18 cellular contexts compared by ENCODE assay signal in genomic region chr10:69230128-69230527, GRCh38. TPM values are rescaled to one million over a fixed set of nuclear protein-coding genes. Genes with fewer than 3 reads are reported as not detected.
DNase-seq lines count a peak whose midpoint lies in the region; ATAC-seq and TF ChIP-seq lines count a peak whose summit lies in the region.
"Had no signal": no experiment of that assay in that cellular context is flagged by ENCODE, and none has a peak within 500 bp of the region (broad histone marks: within the 10 kb centered on the region; RNA-seq: fewer than 3 reads in every experiment).

No MANE protein-coding gene starts in this region.

- no peak for ATAC-seq in left colon

- POLR2A ChIA-PET in CD8-positive, alpha-beta memory T cell (lab: Charles Lee) = no interaction called here

- H3K36me3 ChIP-seq in BLaER1 = no peaks in the 10 kb centered on the region
- no peaks in the 10 kb centered on the region for H3K36me3 ChIP-seq in CD8-positive, alpha-beta memory T cell (ENCODE audit: insufficient read depth, low read length)
- no peaks in the 10 kb centered on the region for H3K36me3 ChIP-seq in neural progenitor cell
- H3K36me3 ChIP-seq: heart right ventricle, neutrophil, suprapubic skin had no signal

- DNase-seq in CD8-positive, alpha-beta memory T cell = no peak
- DNase-seq in activated T-helper 2 cell treated with anti-CD3 and anti-CD28 coated beads, Interferon-gamma antibody, Interleukin-2, Interleukin-4, amounts not matched to agents 10 μg/mL and 5 μg/mL and 100 μg/mL, durations not matched to agents 14 hours and 24 hours and 36 hours (ENCODE audit: low spot score) = no peak
- DNase-seq in neural progenitor cell (ENCODE audit: low spot score) (no peak), left colon (no peak), NCI-H2227 treated with DMSO at 0.1 percent for 48 hours (lab: John Stamatoyannopoulos, UW) (no peak), NCI-H2171 treated with DMSO at 0.1 percent for 48 hours (lab: John Stamatoyannopoulos, UW) (no peak)
- DNase-seq: AML-193, DMS153, heart right ventricle, mesenchymal stem cell, NCI-H2029, NCI-H510A, SHP77 had no signal

- H4K20me1 ChIP-seq in BLaER1 (no peaks in the 10 kb centered on the region), neural progenitor cell (ENCODE audit: low read depth) (no peaks in the 10 kb centered on the region)

- no peak overlapping the region for H2AFZ ChIP-seq in neural progenitor cell (replicated peaks)

- H3K27me3 ChIP-seq in BLaER1 = no peaks in the 10 kb centered on the region
- no peaks in the 10 kb centered on the region for H3K27me3 ChIP-seq in CD8-positive, alpha-beta memory T cell (ENCODE audit: insufficient read depth, low read length, poor library complexity, severe bottlenecking)
- no peaks in the 10 kb centered on the region for H3K27me3 ChIP-seq in neural progenitor cell
- H3K27me3 ChIP-seq: heart right ventricle, neutrophil, suprapubic skin had no signal

- no peaks in the 10 kb centered on the region for H3K9me3 Mint-ChIP-seq in CD8-positive, alpha-beta memory T cell
- H3K9me3 Mint-ChIP-seq in activated T-helper 2 cell treated with anti-CD3 and anti-CD28 coated beads, Interferon-gamma antibody, Interleukin-2, Interleukin-4, amounts not matched to agents 10 μg/mL and 5 μg/mL and 100 μg/mL, durations not matched to agents 14 hours and 24 hours and 36 hours = no peaks in the 10 kb centered on the region
- no peaks in the 10 kb centered on the region for H3K9me3 Mint-ChIP-seq in neural progenitor cell
- H3K9me3 Mint-ChIP-seq: IgD-negative memory B cell had no signal

- H3K4me3 Mint-ChIP-seq in CD8-positive, alpha-beta memory T cell = peak overlapping the region; percentile 82 to 95 (median 88)
- no peak overlapping the region for H3K4me3 Mint-ChIP-seq in activated T-helper 2 cell treated with anti-CD3 and anti-CD28 coated beads, Interferon-gamma antibody, Interleukin-2, Interleukin-4, amounts not matched to agents 10 μg/mL and 5 μg/mL and 100 μg/mL, durations not matched to agents 14 hours and 24 hours and 36 hours (ENCODE audit: low read depth)
- no peak overlapping the region for H3K4me3 Mint-ChIP-seq in neural progenitor cell

- H3K4me3 ChIP-seq in BLaER1 (no peak overlapping the region), neural progenitor cell (no peak overlapping the region)
- no peak overlapping the region for H3K4me3 ChIP-seq in CD8-positive, alpha-beta memory T cell (ENCODE audit: low read length)
- H3K4me3 ChIP-seq: suprapubic skin had no signal

- no peak overlapping the region for H3K27ac ChIP-seq in BLaER1
- H3K27ac ChIP-seq in CD8-positive, alpha-beta memory T cell (ENCODE audit: low read depth, low read length) = peak overlapping the region; percentile 74
- H3K27ac ChIP-seq in neural progenitor cell = no peak overlapping the region
- H3K27ac ChIP-seq: neutrophil, suprapubic skin had no signal

- H3K27me3 Mint-ChIP-seq in CD8-positive, alpha-beta memory T cell = peaks cover 0 to 2% of the 10 kb centered on the region in 2 donors
- no peaks in the 10 kb centered on the region for H3K27me3 Mint-ChIP-seq in activated T-helper 2 cell treated with anti-CD3 and anti-CD28 coated beads, Interferon-gamma antibody, Interleukin-2, Interleukin-4, amounts not matched to agents 10 μg/mL and 5 μg/mL and 100 μg/mL, durations not matched to agents 14 hours and 24 hours and 36 hours (ENCODE audit: low read depth)
- peaks cover 6% of the 10 kb centered on the region for H3K27me3 Mint-ChIP-seq in neural progenitor cell (ENCODE audit: insufficient read depth, low read depth)
- H3K27me3 Mint-ChIP-seq: IgD-negative memory B cell had no signal

- no peaks in the 10 kb centered on the region for H3K9me3 ChIP-seq in BLaER1
- no peaks in the 10 kb centered on the region for H3K9me3 ChIP-seq in CD8-positive, alpha-beta memory T cell (ENCODE audit: low read length)
- no peaks in the 10 kb centered on the region for H3K9me3 ChIP-seq in neural progenitor cell (ENCODE audit: low read depth)
- H3K9me3 ChIP-seq: heart right ventricle, neutrophil, suprapubic skin had no signal

- TF ChIP-seq CTCF in neural progenitor cell (IDR thresholded peaks at IDR 0.05) = no peak

- no peaks in the 10 kb centered on the region for H3K36me3 Mint-ChIP-seq in CD8-positive, alpha-beta memory T cell
- H3K36me3 Mint-ChIP-seq in activated T-helper 2 cell treated with anti-CD3 and anti-CD28 coated beads, Interferon-gamma antibody, Interleukin-2, Interleukin-4, amounts not matched to agents 10 μg/mL and 5 μg/mL and 100 μg/mL, durations not matched to agents 14 hours and 24 hours and 36 hours (ENCODE audit: low read depth) = no peaks in the 10 kb centered on the region
- H3K36me3 Mint-ChIP-seq in neural progenitor cell = no peaks in the 10 kb centered on the region
- H3K36me3 Mint-ChIP-seq: IgD-negative memory B cell had no signal

- CTCF ChIA-PET in CD8-positive, alpha-beta memory T cell (lab: Charles Lee) = interaction anchor here (1.3 to 1.4 kb wide), 2 partner anchors 24 to 87 kb away, joined by 3 to 4 read pairs; no protein-coding TSS in a partner anchor

- H3K4me1 ChIP-seq in BLaER1 = peaks cover 33% of the 10 kb centered on the region
- H3K4me1 ChIP-seq in CD8-positive, alpha-beta memory T cell (ENCODE audit: insufficient read depth, low read length) = peaks cover 62% of the 10 kb centered on the region
- peaks cover 8% of the 10 kb centered on the region for H3K4me1 ChIP-seq in neural progenitor cell

- H3K4me1 Mint-ChIP-seq in CD8-positive, alpha-beta memory T cell = peaks cover 61 to 83% (median 65%) of the 10 kb centered on the region in 3 donors
- H3K4me1 Mint-ChIP-seq in activated T-helper 2 cell treated with anti-CD3 and anti-CD28 coated beads, Interferon-gamma antibody, Interleukin-2, Interleukin-4, amounts not matched to agents 10 μg/mL and 5 μg/mL and 100 μg/mL, durations not matched to agents 14 hours and 24 hours and 36 hours (ENCODE audit: low read depth) = peaks cover 55% of the 10 kb centered on the region
- peaks cover 49% of the 10 kb centered on the region for H3K4me1 Mint-ChIP-seq in neural progenitor cell

- H3K4me2 ChIP-seq in BLaER1 (0 out of 2 replicates have a peak overlapping the region, but pooled peaks have one; percentile 94), neural progenitor cell (no peak overlapping the region)

- H3K9ac ChIP-seq in BLaER1 (no peak overlapping the region), neural progenitor cell (no peak overlapping the region)

- no peaks in the 10 kb centered on the region for H3K79me2 ChIP-seq in neural progenitor cell (ENCODE audit: low read depth)

- H3F3A ChIP-seq in neural progenitor cell (ENCODE audit: low read depth) = peaks cover 12% of the 10 kb centered on the region

- H3K27ac Mint-ChIP-seq in CD8-positive, alpha-beta memory T cell = peak overlapping the region in 6 of 8 donors; percentile 90 to 99 (median 96)
- H3K27ac Mint-ChIP-seq in activated T-helper 2 cell treated with anti-CD3 and anti-CD28 coated beads, Interferon-gamma antibody, Interleukin-2, Interleukin-4, amounts not matched to agents 10 μg/mL and 5 μg/mL and 100 μg/mL, durations not matched to agents 14 hours and 24 hours and 36 hours = peak overlapping the region; percentile 94
- peak overlapping the region; percentile 60 for H3K27ac Mint-ChIP-seq in neural progenitor cell

- intact Hi-C loops in activated T-helper 2 cell treated with anti-CD3 and anti-CD28 coated beads, Interferon-gamma antibody, Interleukin-2, Interleukin-4, amounts not matched to agents 10 μg/mL and 5 μg/mL and 100 μg/mL, durations not matched to agents 14 hours and 24 hours and 36 hours (cut with micrococcal nuclease) = no loop called here
- intact Hi-C loops in left colon (cut with DNase I, micrococcal nuclease) = loop anchor here in 1 of 2 donors (10.0 kb wide), 1 partner anchor 285 kb away; no protein-coding TSS in a partner anchor

RNA-seq across cellular contexts. Expression of gene HKDC1, which starts 10.0 kb away (rescaled TPM):
- total RNA-seq in CD8-positive, alpha-beta memory T cell = under 1 TPM in 1 of 2 experiments, not detected in 1; 0.15 TPM
- polyA plus RNA-seq in CD8-positive, alpha-beta memory T cell = 3.0 TPM
- total RNA-seq in activated T-helper 2 cell treated with anti-CD3 and anti-CD28 coated beads, Interferon-gamma antibody, Interleukin-2, Interleukin-4, amounts not matched to agents 10 μg/mL and 5 μg/mL and 100 μg/mL, durations not matched to agents 14 hours and 24 hours and 36 hours = 0.09 and 0.11 TPM in 2 replicates
- total RNA-seq in neural progenitor cell (ENCODE audit: low replicate concordance) (0.30 TPM in 1 of 2 replicates, not detected in the other), left colon (10 to 100 TPM; 24.9 to 37.8 TPM)
- total RNA-seq: cardiac septum had no signal

RNA-seq across cellular contexts. Expression of gene HK1, which starts 48.2 kb away (rescaled TPM):
- 100 to 1,000 TPM; 151 to 153 TPM for total RNA-seq in CD8-positive, alpha-beta memory T cell
- 144 TPM for polyA plus RNA-seq in CD8-positive, alpha-beta memory T cell
- total RNA-seq in activated T-helper 2 cell treated with anti-CD3 and anti-CD28 coated beads, Interferon-gamma antibody, Interleukin-2, Interleukin-4, amounts not matched to agents 10 μg/mL and 5 μg/mL and 100 μg/mL, durations not matched to agents 14 hours and 24 hours and 36 hours = 197 TPM in 2 replicates
- total RNA-seq in neural progenitor cell (ENCODE audit: low replicate concordance) = 30.1 and 45.8 TPM in 2 replicates
- 10 to 100 TPM; 64.1 to 90.4 TPM for total RNA-seq in left colon

RNA-seq across cellular contexts. Expression of gene SUPV3L1, which starts 50.1 kb away (rescaled TPM):
- total RNA-seq in CD8-positive, alpha-beta memory T cell = 10 to 100 TPM; 50.0 to 51.0 TPM
- 25.1 TPM for polyA plus RNA-seq in CD8-positive, alpha-beta memory T cell
- 52.8 and 53.1 TPM in 2 replicates for total RNA-seq in activated T-helper 2 cell treated with anti-CD3 and anti-CD28 coated beads, Interferon-gamma antibody, Interleukin-2, Interleukin-4, amounts not matched to agents 10 μg/mL and 5 μg/mL and 100 μg/mL, durations not matched to agents 14 hours and 24 hours and 36 hours
- 31.9 and 32.2 TPM in 2 replicates for total RNA-seq in neural progenitor cell (ENCODE audit: low replicate concordance)
- total RNA-seq in left colon = 10 to 100 TPM; 24.3 to 30.1 TPM

Comparison
In these comparisons a context has a peak if more than half of its experiments do, and no peak if none do; other contexts are left out.
1. H3K4me3 Mint-ChIP-seq: peak in CD8-positive, alpha-beta memory T cell (7 of 7); none in activated T-helper 2 cell treated with anti-CD3 and anti-CD28 coated beads, Interferon-gamma antibody, Interleukin-2, Interleukin-4, amounts not matched to agents 10 μg/mL and 5 μg/mL and 100 μg/mL, durations not matched to agents 14 hours and 24 hours and 36 hours (single experiment) and neural progenitor cell (single experiment).
2. RNA of gene HKDC1, which starts 10.0 kb away (total RNA-seq): 24.9 to 37.8 TPM in left colon; 0.30 TPM in neural progenitor cell, 0.15 TPM in CD8-positive, alpha-beta memory T cell and 0.09 to 0.11 TPM in activated T-helper 2 cell treated with anti-CD3 and anti-CD28 coated beads, Interferon-gamma antibody, Interleukin-2, Interleukin-4, amounts not matched to agents 10 μg/mL and 5 μg/mL and 100 μg/mL, durations not matched to agents 14 hours and 24 hours and 36 hours; every median in the first group is over 10 times any median in the second.
3. Peak in every context shown above with its lines, with median percentiles within 50 percentile points of each other: H3K27ac Mint-ChIP-seq.